In genomic region chr15:78006567-78007205, GRCh38 we compare ENCODE assay signal across 14 cellular contexts.
DNase-seq lines count a peak whose midpoint lies in the region; ATAC-seq and TF ChIP-seq lines count a peak whose summit lies in the region.
"Had no signal": no experiment of that assay in that cellular context is flagged by ENCODE, and none has a peak within 500 bp of the region (broad histone marks: within the 10 kb centered on the region; RNA-seq: fewer than 3 reads in every experiment).

No MANE protein-coding gene starts in this region.

- H3K27ac ChIP-seq in RWPE2 (ENCODE audit: poor library complexity, severe bottlenecking) (peak overlapping the region; percentile 87), psoas muscle (peak overlapping the region; percentile 84)

- H3K27ac Mint-ChIP-seq in Calu3 (ENCODE audit: unreplicated experiment) = peak overlapping the region; percentile 51

- H3K4me1 ChIP-seq in RWPE2 (ENCODE audit: insufficient read depth, poor library complexity, severe bottlenecking) (peaks cover 22% of the 10 kb centered on the region), psoas muscle (peaks cover 57% of the 10 kb centered on the region)

- H3K4me3 Mint-ChIP-seq in Calu3 (ENCODE audit: low read depth, unreplicated experiment) = no peak overlapping the region
- H3K4me3 Mint-ChIP-seq: CD14-positive monocyte had no signal

- H3K36me3 ChIP-seq in RWPE2 (ENCODE audit: low read depth) (peaks cover 88% of the 10 kb centered on the region), psoas muscle (ENCODE audit: insufficient read depth in 1 of 2, low read depth in 1 of 2) (peaks cover 0 to 26% of the 10 kb centered on the region in 2 donors)

- CTCF ChIA-PET in Calu3 (lab: Charles Lee) = interaction anchor here (0.9 to 1.4 kb wide), 4 partner anchors 12 to 189 kb away, joined by 3 to 4 read pairs (median 4); no protein-coding TSS in a partner anchor

- DNase-seq in Calu3 = no peak
- DNase-seq in RWPE2 (ENCODE audit: low spot score) = no peak
- DNase-seq in left ventricle myocardium superior = peak; percentile 80
- DNase-seq in psoas muscle = peak in 1 of 2 donors; percentile 71
- DNase-seq in NCI-H748 (lab: John Stamatoyannopoulos, UW; ENCODE audit: unreplicated experiment) = no peak
- no peak for DNase-seq in iPS-NIHi11 (ENCODE audit: low spot score)
- DNase-seq: effector CD8-positive, alpha-beta T cell; foreskin melanocyte; HCEC 1CT; NCI-H226 had no signal

- TF ChIP-seq CTCF in Calu3 (IDR thresholded peaks at IDR 0.05; ENCODE audit: unreplicated experiment) = no peak
- no peak for TF ChIP-seq CTCF in RWPE2 (IDR thresholded peaks at IDR 0.05; ENCODE audit: poor library complexity, severe bottlenecking)
- TF ChIP-seq CTCF in psoas muscle (IDR thresholded peaks at IDR 0.05) = no peak

- no peaks in the 10 kb centered on the region for H3K27me3 Mint-ChIP-seq in Calu3 (ENCODE audit: unreplicated experiment)

- H3K4me1 Mint-ChIP-seq in Calu3 (ENCODE audit: low read depth, unreplicated experiment) = peaks cover 27% of the 10 kb centered on the region

- ATAC-seq in RWPE2 (ENCODE audit: low read depth) = no peak
- no peak for ATAC-seq in left ventricle myocardium superior
- no peak for ATAC-seq in psoas muscle
- no peak for ATAC-seq in HG03460 (IDR thresholded peaks at IDR 0.05; ENCODE audit: unreplicated experiment)
- no peak for ATAC-seq in GM19324 (IDR thresholded peaks at IDR 0.05; ENCODE audit: low FRiP score, unreplicated experiment)
- ATAC-seq: Panc1 had no signal

- no TSS peak for BruUV-seq in Calu3 (replicated peaks; lab: Mats Ljungman, UMichigan)

- H3K27me3 ChIP-seq in RWPE2 (ENCODE audit: insufficient read depth, poor library complexity, severe bottlenecking) = no peaks in the 10 kb centered on the region
- no peaks in the 10 kb centered on the region for H3K27me3 ChIP-seq in psoas muscle (ENCODE audit: insufficient read depth in 3 of 3, low read length in 2 of 3)

- H3K9me3 Mint-ChIP-seq in Calu3 (ENCODE audit: low read depth, unreplicated experiment) = no peaks in the 10 kb centered on the region

- H3K9me3 ChIP-seq in RWPE2 (ENCODE audit: severe bottlenecking) (no peaks in the 10 kb centered on the region), psoas muscle (no peaks in the 10 kb centered on the region)

- intact Hi-C loops in Calu3 (cut with micrococcal nuclease; ENCODE audit: unreplicated experiment) = loop anchor here (5.0 kb wide), 1 partner anchor 61 kb away; no protein-coding TSS in a partner anchor
- intact Hi-C loops in left ventricle myocardium superior (cut with micrococcal nuclease) = no loop called here
- intact Hi-C loops in psoas muscle (cut with DNase I) = loop anchor here in 1 of 2 donors (5.0 to 10.0 kb wide), 2 partner anchors 71 to 258 kb away; partner anchors contain the start of genes DNAJA4 and TBC1D2B

- H3K36me3 Mint-ChIP-seq in Calu3 (ENCODE audit: insufficient read depth, unreplicated experiment) = peaks cover 35% of the 10 kb centered on the region

- WGBS in psoas muscle, 3 donors = 39 to 56% (median 53%) methylated on average over 13 of the region's 13 CpGs

- no peak overlapping the region for H3K4me3 ChIP-seq in RWPE2 (ENCODE audit: severe bottlenecking)
- H3K4me3 ChIP-seq in psoas muscle = no peak overlapping the region
